9 cellular contexts compared by ENCODE assay signal in genomic region chr2:235263205-235264120, GRCh38.
A peak's percentile ranks its signal among the peaks of the same experiment; 100 is the strongest.
DNase-seq lines count a peak whose midpoint lies in the region; ATAC-seq and TF ChIP-seq lines count a peak whose summit lies in the region.
"Had no signal": no experiment of that assay in that cellular context is flagged by ENCODE, and none has a peak within 500 bp of the region (broad histone marks: within the 10 kb centered on the region; RNA-seq: fewer than 3 reads in every experiment).

No MANE protein-coding gene starts in this region.

- H3K36me3 ChIP-seq in left lung (no peaks in the 10 kb centered on the region), tibial artery (no peaks in the 10 kb centered on the region)

- H3K4me1 ChIP-seq in left lung, result peaks cover 0 to under 1% of the 10 kb centered on the region in 2 donors
- H3K4me1 ChIP-seq in tibial artery, result peaks cover 0 to 4% (median under 1%) of the 10 kb centered on the region in 4 donors

- TF ChIP-seq CTCF in left lung (IDR thresholded peaks at IDR 0.05) (no peak), tibial artery (IDR thresholded peaks at IDR 0.05) (no peak)

- H3K9me3 ChIP-seq in left lung (no peaks in the 10 kb centered on the region), tibial artery (no peaks in the 10 kb centered on the region)

- no peak overlapping the region for H3K4me3 ChIP-seq in left lung
- H3K4me3 ChIP-seq in tibial artery, result no peak overlapping the region

- H3K27me3 ChIP-seq in left lung (peaks cover 0 to 10% of the 10 kb centered on the region in 2 donors), tibial artery (peaks cover 0 to 8% of the 10 kb centered on the region in 2 donors)

- intact Hi-C loops in left lung (cut with DNase I) (no loop called here), tibial artery (cut with DNase I; ENCODE audit: low total_unique reads) (no loop called here)

- H3K27ac ChIP-seq in left lung, result no peak overlapping the region
- no peak overlapping the region for H3K27ac ChIP-seq in tibial artery
- H3K27ac ChIP-seq: C4-2B had no signal

- peak; percentile 79 for ATAC-seq in left lung
- ATAC-seq in GM21381 (IDR thresholded peaks at IDR 0.05; ENCODE audit: unreplicated experiment), result no peak

- peak; percentile 12 for DNase-seq in NCI-H2107 treated with DMSO at 0.1 percent for 48 hours (lab: John Stamatoyannopoulos, UW; ENCODE audit: unreplicated experiment)
- DNase-seq in NCI-H2107 (lab: John Stamatoyannopoulos, UW), result no peak
- DNase-seq in cerebellum (ENCODE audit: low spot score), result peak; percentile 55
- peak in 1 of 2 donors; percentile 63 for DNase-seq in left lung
- peak; percentile 76 to 78 for DNase-seq in tibial artery
- no peak for DNase-seq in stimulated activated naive CD4-positive, alpha-beta T cell treated with Interleukin-2 at 50 U/mL for 16 hours (lab: John Stamatoyannopoulos, UW)
- no peak for DNase-seq in NCI-H774 (lab: John Stamatoyannopoulos, UW)

Comparison
In these comparisons a context has a peak if more than half of its experiments do, and no peak if none do; other contexts are left out.
1. DNase-seq: peak in NCI-H2107 treated with DMSO at 0.1 percent for 48 hours (single experiment), cerebellum (single experiment) and tibial artery (2 of 2); none in NCI-H2107 (single experiment), stimulated activated naive CD4-positive, alpha-beta T cell treated with Interleukin-2 at 50 U/mL for 16 hours (single experiment) and NCI-H774 (single experiment).